Comparison of ENCODE assay signal across 8 cellular contexts in genomic region chr11:47215366-47215925, GRCh38. TPM values are rescaled to one million over a fixed set of nuclear protein-coding genes. Genes with fewer than 3 reads are reported as not detected.
A peak's percentile ranks its signal among the peaks of the same experiment; 100 is the strongest.
DNase-seq lines count a peak whose midpoint lies in the region; ATAC-seq and TF ChIP-seq lines count a peak whose summit lies in the region.

No MANE protein-coding gene starts in this region.

- H3K27me3 ChIP-seq in left ventricle myocardium inferior (ENCODE audit: low read depth): no peaks in the 10 kb centered on the region
- no peaks in the 10 kb centered on the region for H3K27me3 ChIP-seq in SK-N-SH (ENCODE audit: insufficient read depth)

- POLR2A ChIA-PET in SK-N-SH (lab: Yijun Ruan, JAX): interaction anchor here (1.0 to 4.2 kb wide), 6 partner anchors 19 to 193 kb away, joined by 3 to 69 read pairs (median 4); partner anchors contain the start of genes ACP2 and PACSIN3

- DNase-seq in left ventricle myocardium inferior (no peak), cardiac septum (ENCODE audit: low spot score) (no peak), SK-N-SH (no peak), fibroblast of villous mesenchyme (ENCODE audit: low read depth) (peak; percentile 9), renal cortical epithelial cell (ENCODE audit: low read depth) (peak; percentile 32), retina (no peak)
- DNase-seq in stimulated activated naive CD4-positive, alpha-beta T cell (lab: John Stamatoyannopoulos, UW): no peak

- H3K9me3 ChIP-seq in left ventricle myocardium inferior (replicated peaks) (no peaks in the 10 kb centered on the region), SK-N-SH (no peaks in the 10 kb centered on the region)

- H3K27ac ChIP-seq in left ventricle myocardium inferior (replicated peaks) (peak overlapping the region; percentile 94), SK-N-SH (ENCODE audit: low read depth in 2 of 2, low read length in 1 of 2) (peak overlapping the region; percentile 90 to 94)

- H3K79me2 ChIP-seq in SK-N-SH (ENCODE audit: insufficient read depth): peaks cover 55% of the 10 kb centered on the region

- peak overlapping the region; percentile 96 for H3K9ac ChIP-seq in SK-N-SH

- peak overlapping the region; percentile 82 for H3K4me3 ChIP-seq in left ventricle myocardium inferior
- H3K4me3 ChIP-seq in SK-N-SH (ENCODE audit: low read depth in 2 of 2, low read length in 1 of 2): peak overlapping the region; percentile 61 to 79
- H3K4me3 ChIP-seq in fibroblast of villous mesenchyme (ENCODE audit: low read depth, low read length): peak overlapping the region; percentile 69

- TF ChIP-seq RAD21 in SK-N-SH (IDR thresholded peaks at IDR 0.05; ENCODE audit: low read length): no peak

- H3K4me1 ChIP-seq in left ventricle myocardium inferior: peaks cover 54% of the 10 kb centered on the region
- H3K4me1 ChIP-seq in SK-N-SH (ENCODE audit: control insufficient read depth in 1 of 2, insufficient read depth in 2 of 2, low read depth in 1 of 2, low read length in 1 of 2): peaks cover 16 to 27% of the 10 kb centered on the region in 2 experiments; a peak in 2 of 4 replicates

- intact Hi-C loops in left ventricle myocardium inferior (cut with micrococcal nuclease): no loop called here
- intact Hi-C loops in cardiac septum (cut with DNase I): loop anchor here (2.0 kb wide), 1 partner anchor 39 kb away; the partner anchor contains the start of gene ARFGAP2

- H3K9me2 ChIP-seq in SK-N-SH: no peaks in the 10 kb centered on the region

- peaks cover 34% of the 10 kb centered on the region for H3F3A ChIP-seq in SK-N-SH (replicated peaks; ENCODE audit: insufficient read depth)

- peaks cover 36% of the 10 kb centered on the region for H4K20me1 ChIP-seq in SK-N-SH (ENCODE audit: insufficient read depth)

- ATAC-seq in GM21576 (IDR thresholded peaks at IDR 0.05; ENCODE audit: unreplicated experiment): no peak

- 11% methylated on average over 15 of the region's 15 CpGs for WGBS in SK-N-SH (ENCODE audit: low lambda C conversion rate)

- CTCF ChIA-PET in SK-N-SH (lab: Yijun Ruan, JAX): interaction anchor here (0.8 to 4.0 kb wide), 7 partner anchors 8 to 43 kb away, joined by 4 to 28 read pairs (median 7); partner anchors contain the start of genes ACP2, ARFGAP2, NR1H3 and PACSIN3

- TF ChIP-seq CTCF in left ventricle myocardium inferior (IDR thresholded peaks at IDR 0.05; ENCODE audit: borderline replicate concordance) (no peak), SK-N-SH (IDR thresholded peaks at IDR 0.05) (no peak), fibroblast of villous mesenchyme (IDR thresholded peaks at IDR 0.05; ENCODE audit: insufficient read depth, low read depth, low read length) (no peak)

- no peak for TF ChIP-seq EP300 in SK-N-SH (IDR thresholded peaks at IDR 0.05; ENCODE audit: borderline replicate concordance in 1 of 2, low read depth in 1 of 2, low read length in 1 of 2)

- H3K4me2 ChIP-seq in SK-N-SH: peak overlapping the region; percentile 92

- H3K36me3 ChIP-seq in left ventricle myocardium inferior (peaks cover 9% of the 10 kb centered on the region), SK-N-SH (replicated peaks in 1 of 2; ENCODE audit: control insufficient read depth in 1 of 2, insufficient read depth in 2 of 2, low read length in 1 of 2) (peaks cover 9 to 16% of the 10 kb centered on the region in 2 experiments)

- peak overlapping the region; percentile 50; the same call in 1 of the 2 replicates for H2AFZ ChIP-seq in SK-N-SH (ENCODE audit: low read depth)

TF ChIP-seq in SK-N-SH, 30 proteins besides CTCF, POLR2A, EP300 and RAD21 (continues in another document):
- TF ChIP-seq FOXJ3 (CRISPR knock-in tag; IDR thresholded peaks at IDR 0.05) (no peak), RFX5 (IDR thresholded peaks at IDR 0.05; ENCODE audit: low read length) (no peak), USF2 (IDR thresholded peaks at IDR 0.05; ENCODE audit: borderline replicate concordance, low read depth, low read length) (no peak), MEF2A (IDR thresholded peaks at IDR 0.05; ENCODE audit: borderline replicate concordance, low read depth) (no peak), GABPA (IDR thresholded peaks at IDR 0.05; ENCODE audit: low read depth) (no peak), FOXM1 (IDR thresholded peaks at IDR 0.05; ENCODE audit: low read depth) (no peak), USF1 (IDR thresholded peaks at IDR 0.05; ENCODE audit: borderline replicate concordance, low read depth) (no peak), ELF1 (IDR thresholded peaks at IDR 0.05) (no peak), TEAD4 (IDR thresholded peaks at IDR 0.05; ENCODE audit: borderline replicate concordance, insufficient read depth) (no peak), YY1 (IDR thresholded peaks at IDR 0.05; ENCODE audit: low read depth) (no peak), GATA2 (CRISPR knock-in tag; IDR thresholded peaks at IDR 0.05) (no peak), RXRA (IDR thresholded peaks at IDR 0.05; ENCODE audit: borderline replicate concordance, low read depth) (no peak), REST (IDR thresholded peaks at IDR 0.05; ENCODE audit: low read depth, low read length) (no peak), TCF12 (IDR thresholded peaks at IDR 0.05) (no peak)

RNA-seq across cellular contexts. Expression of gene DDB2, which starts 0.7 kb away (rescaled TPM):
- 8.7 TPM for total RNA-seq in left ventricle myocardium inferior
- 13.9 TPM for total RNA-seq in cardiac septum
- polyA plus RNA-seq in SK-N-SH (2012; rRNA removed): 83.5 and 95.5 TPM in 2 replicates
- polyA plus RNA-seq in SK-N-SH (2012; cell fraction: cytosol; rRNA removed): 65.2 and 68.4 TPM in 2 replicates
- polyA plus RNA-seq in SK-N-SH (2012; cell fraction: nucleus; rRNA removed): 224 and 254 TPM in 2 replicates
- total RNA-seq in fibroblast of villous mesenchyme: 37.7 and 47.1 TPM in 2 replicates
- total RNA-seq in renal cortical epithelial cell: 23.6 and 25.1 TPM in 2 replicates

RNA-seq across cellular contexts. Expression of gene PACSIN3, which starts 29.2 kb away (rescaled TPM):
- total RNA-seq in left ventricle myocardium inferior (198 TPM), cardiac septum (295 TPM), fibroblast of villous mesenchyme (26.7 and 39.3 TPM in 2 replicates), renal cortical epithelial cell (29.8 and 44.6 TPM in 2 replicates)
- 24.4 and 31.1 TPM in 2 replicates for polyA plus RNA-seq in SK-N-SH (2012; rRNA removed)
- polyA plus RNA-seq in SK-N-SH (2012; cell fraction: cytosol; rRNA removed): 15.8 and 23.6 TPM in 2 replicates
- polyA plus RNA-seq in SK-N-SH (2012; cell fraction: nucleus; rRNA removed): 23.4 and 33.0 TPM in 2 replicates

RNA-seq across cellular contexts. Expression of gene ACP2, which starts 33.2 kb away (rescaled TPM):
- total RNA-seq in left ventricle myocardium inferior (17.7 TPM), cardiac septum (17.3 TPM), fibroblast of villous mesenchyme (35.4 and 39.0 TPM in 2 replicates), renal cortical epithelial cell (38.0 and 40.5 TPM in 2 replicates)
- polyA plus RNA-seq in SK-N-SH (2012; rRNA removed): 15.9 and 17.5 TPM in 2 replicates
- polyA plus RNA-seq in SK-N-SH (2012; cell fraction: cytosol; rRNA removed): 8.3 and 12.2 TPM in 2 replicates
- 39.2 and 48.5 TPM in 2 replicates for polyA plus RNA-seq in SK-N-SH (2012; cell fraction: nucleus; rRNA removed)

RNA-seq across cellular contexts. Expression of gene ARFGAP2, which starts 38.8 kb away (rescaled TPM):
- 47.8 TPM for total RNA-seq in left ventricle myocardium inferior
- 72.3 TPM for total RNA-seq in cardiac septum
- 52.5 and 64.0 TPM in 2 replicates for polyA plus RNA-seq in SK-N-SH (2012; rRNA removed)
- 26.8 and 42.2 TPM in 2 replicates for polyA plus RNA-seq in SK-N-SH (2012; cell fraction: cytosol; rRNA removed)
- polyA plus RNA-seq in SK-N-SH (2012; cell fraction: nucleus; rRNA removed): 133 and 150 TPM in 2 replicates
- total RNA-seq in fibroblast of villous mesenchyme: 101 and 112 TPM in 2 replicates
- 116 and 242 TPM in 2 replicates for total RNA-seq in renal cortical epithelial cell

RNA-seq across cellular contexts. Expression of gene NR1H3, which starts 42.4 kb away (rescaled TPM):
- 11.7 TPM for total RNA-seq in left ventricle myocardium inferior
- total RNA-seq in cardiac septum: 7.1 TPM
- 6.3 and 7.3 TPM in 2 replicates for polyA plus RNA-seq in SK-N-SH (2012; rRNA removed)
- 2.6 and 3.5 TPM in 2 replicates for polyA plus RNA-seq in SK-N-SH (2012; cell fraction: cytosol; rRNA removed)
- polyA plus RNA-seq in SK-N-SH (2012; cell fraction: nucleus; rRNA removed): 21.7 and 30.1 TPM in 2 replicates
- total RNA-seq in fibroblast of villous mesenchyme: 16.8 and 39.3 TPM in 2 replicates
- 14.2 and 17.3 TPM in 2 replicates for total RNA-seq in renal cortical epithelial cell

Comparison
In these comparisons a context has a peak if more than half of its experiments do, and no peak if none do; other contexts are left out.
1. DNase-seq: peak in fibroblast of villous mesenchyme (single experiment) and renal cortical epithelial cell (single experiment); none in left ventricle myocardium inferior (single experiment), cardiac septum (single experiment), SK-N-SH (single experiment), retina (single experiment) and stimulated activated naive CD4-positive, alpha-beta T cell (0 of 6).
2. Peak in every context shown above with its lines, with median percentiles within 50 percentile points of each other: H3K4me3 ChIP-seq.